Comparison of ENCODE assay signal across 17 cellular contexts in the genomic region with DNA sequence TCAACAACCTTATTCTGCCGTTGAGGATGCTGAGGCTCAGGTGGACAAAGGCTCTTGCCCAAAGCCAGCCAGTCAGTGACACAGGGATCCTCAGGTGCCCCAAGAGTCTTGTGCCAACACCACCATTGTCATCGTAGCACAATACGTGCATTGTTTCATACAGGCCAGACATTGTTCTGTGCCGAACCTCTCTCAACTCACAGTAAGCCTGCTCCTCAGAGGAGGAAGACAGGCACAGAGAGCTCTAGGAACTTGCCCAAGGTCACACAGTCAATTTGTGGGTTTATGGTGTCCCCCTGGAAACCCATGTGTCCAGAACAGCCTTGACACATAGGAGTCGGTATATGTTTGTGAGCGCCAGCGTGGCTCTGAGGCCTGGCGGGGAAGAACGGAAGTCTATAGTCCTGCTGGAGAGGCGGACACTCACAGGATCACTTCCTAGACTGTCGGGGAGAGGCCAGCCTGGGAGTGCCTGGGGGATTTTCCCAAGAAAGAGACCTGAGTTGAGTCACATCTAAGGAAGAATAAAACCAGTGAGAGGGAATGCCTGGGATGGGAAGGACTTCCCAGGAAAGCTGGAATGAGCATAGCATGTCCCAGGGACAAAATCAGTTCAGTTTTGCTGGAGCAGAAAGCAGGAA. TPM values are rescaled to one million over a fixed set of nuclear protein-coding genes. Genes with fewer than 3 reads are reported as not detected.
DNase-seq lines count a peak whose midpoint lies in the region; ATAC-seq and TF ChIP-seq lines count a peak whose summit lies in the region.
"Had no signal": no experiment of that assay in that cellular context is flagged by ENCODE, and none has a peak within 500 bp of the region (broad histone marks: within the 10 kb centered on the region; RNA-seq: fewer than 3 reads in every experiment).

No MANE protein-coding gene starts in this region.

- H3K9me3 Mint-ChIP-seq in T-helper 1 cell treated with Interleukin-12 subunit alpha and Interleukin-12 subunit beta and Interleukin-4 antibody, amounts not matched to agents 30 μg/mL and 1 μg/mL, for 36 hours: peaks cover 4% of the 10 kb centered on the region
- no peaks in the 10 kb centered on the region for H3K9me3 Mint-ChIP-seq in neural crest cell
- H3K9me3 Mint-ChIP-seq: memory B cell had no signal

- H3K4me2 ChIP-seq in Loucy (ENCODE audit: low read depth, low read length, poor library complexity, severe bottlenecking) (peak overlapping the region; percentile 12), mammary epithelial cell (ENCODE audit: insufficient read depth, low read depth, low read length) (no peak overlapping the region)
- H3K4me2 ChIP-seq: SK-N-SH had no signal

- no peak for ATAC-seq in GM21447 (IDR thresholded peaks at IDR 0.05; ENCODE audit: unreplicated experiment)
- no peak for ATAC-seq in gastrocnemius medialis

- H3K9me3 ChIP-seq in Loucy (ENCODE audit: insufficient read depth, low read depth, low read length) (no peaks in the 10 kb centered on the region), mammary epithelial cell (replicated peaks; ENCODE audit: insufficient read depth, low read length) (no peaks in the 10 kb centered on the region), gastrocnemius medialis (no peaks in the 10 kb centered on the region)
- H3K9me3 ChIP-seq: HAP-1, SK-N-SH had no signal

- H3K4me1 ChIP-seq in Loucy (ENCODE audit: insufficient read depth, low read length, poor library complexity, severe bottlenecking): peaks cover 26% of the 10 kb centered on the region
- H3K4me1 ChIP-seq in mammary epithelial cell (ENCODE audit: insufficient read depth, low read length): peaks cover 61% of the 10 kb centered on the region
- no peaks in the 10 kb centered on the region for H3K4me1 ChIP-seq in gastrocnemius medialis

- H3K4me3 Mint-ChIP-seq in T-helper 1 cell treated with Interleukin-12 subunit alpha and Interleukin-12 subunit beta and Interleukin-4 antibody, amounts not matched to agents 30 μg/mL and 1 μg/mL, for 36 hours: no peak overlapping the region
- no peak overlapping the region for H3K4me3 Mint-ChIP-seq in neural crest cell
- H3K4me3 Mint-ChIP-seq: memory B cell had no signal

- H3K9ac ChIP-seq in Loucy (ENCODE audit: low read depth, low read length, poor library complexity, severe bottlenecking) (no peak overlapping the region), mammary epithelial cell (ENCODE audit: insufficient read depth, low read length) (peak overlapping the region; percentile 58)
- H3K9ac ChIP-seq: SK-N-SH had no signal

- 8% methylated on average over 8 of the region's 11 CpGs for WGBS in mammary epithelial cell (ENCODE audit: low coverage, missing lambda C conversion rate)

- in situ Hi-C loops in mammary epithelial cell (cut with MboI; ENCODE audit: low sequenced_read_pairs in 2 of 2): no loop called here
- in situ Hi-C loops in gastrocnemius medialis (cut with MboI; ENCODE audit: low sequenced_read_pairs in 4 of 4): no loop called here

- no peak for TF ChIP-seq CTCF in Loucy (conservative IDR thresholded peaks at IDR 0.05; ENCODE audit: low read length)
- no peak for TF ChIP-seq CTCF in mammary epithelial cell (conservative IDR thresholded peaks at IDR 0.05 in 1 of 2, IDR thresholded peaks at IDR 0.05 in 1 of 2; ENCODE audit: extremely low read depth in 1 of 2, insufficient read depth in 1 of 2, low read depth in 1 of 2, low read length in 2 of 2)
- TF ChIP-seq CTCF in neural crest cell (conservative IDR thresholded peaks at IDR 0.05): no peak
- TF ChIP-seq CTCF in gastrocnemius medialis (IDR thresholded peaks at IDR 0.05 in 4 of 5, conservative IDR thresholded peaks at IDR 0.05 in 1 of 5): no peak

- no peaks in the 10 kb centered on the region for H3K27me3 ChIP-seq in Loucy (ENCODE audit: insufficient read depth, low read length, poor library complexity, severe bottlenecking)
- H3K27me3 ChIP-seq in mammary epithelial cell (ENCODE audit: insufficient read depth, low read length): no peaks in the 10 kb centered on the region
- H3K27me3 ChIP-seq in gastrocnemius medialis: peaks cover 6 to 13% (median 7%) of the 10 kb centered on the region in 3 donors

- H3K79me2 ChIP-seq in Loucy (ENCODE audit: insufficient read depth, low read length) (no peaks in the 10 kb centered on the region), mammary epithelial cell (ENCODE audit: insufficient read depth, low read length) (no peaks in the 10 kb centered on the region)

- H3K4me3 ChIP-seq in Loucy (ENCODE audit: low read length, poor library complexity, severe bottlenecking): no peak overlapping the region
- no peak overlapping the region for H3K4me3 ChIP-seq in mammary epithelial cell (replicated peaks in 1 of 3; ENCODE audit: insufficient read depth in 1 of 3, low read depth in 2 of 3, low read length in 3 of 3)
- H3K4me3 ChIP-seq in gastrocnemius medialis: no peak overlapping the region
- H3K4me3 ChIP-seq: HAP-1 had no signal

- H3K27ac Mint-ChIP-seq in T-helper 1 cell treated with Interleukin-12 subunit alpha and Interleukin-12 subunit beta and Interleukin-4 antibody, amounts not matched to agents 30 μg/mL and 1 μg/mL, for 36 hours: peak overlapping the region; percentile 1
- H3K27ac Mint-ChIP-seq in neural crest cell (ENCODE audit: unreplicated experiment): peak overlapping the region; percentile 89
- H3K27ac Mint-ChIP-seq: memory B cell had no signal

- dilution Hi-C loops in mammary epithelial cell (cut with HindIII; ENCODE audit: low sequenced_read_pairs): no loop called here

- H2AFZ ChIP-seq in Loucy (ENCODE audit: low read length) (no peak overlapping the region), mammary epithelial cell (ENCODE audit: low read depth, low read length) (peak overlapping the region; percentile 23)

- no peaks in the 10 kb centered on the region for H3K9me2 ChIP-seq in Loucy (replicated peaks; ENCODE audit: low read depth, low read length)
- H3K9me2 ChIP-seq: SK-N-SH had no signal

- peak overlapping the region; percentile 86 for H3K27ac ChIP-seq in mammary epithelial cell (ENCODE audit: insufficient read depth, low read depth, low read length)
- no peak overlapping the region for H3K27ac ChIP-seq in gastrocnemius medialis

- H3F3A ChIP-seq in Loucy (ENCODE audit: low read depth): no peaks in the 10 kb centered on the region

- H4K20me1 ChIP-seq in Loucy (ENCODE audit: insufficient read depth, low read length, poor library complexity, severe bottlenecking) (no peaks in the 10 kb centered on the region), mammary epithelial cell (ENCODE audit: insufficient read depth, low read length) (no peaks in the 10 kb centered on the region)

- intact Hi-C loops in mammary epithelial cell (cut with micrococcal nuclease) (loop anchor here (5.0 kb wide), 1 partner anchor 49 kb away; no protein-coding TSS in a partner anchor), gastrocnemius medialis (cut with DNase I; ENCODE audit: low total_unique reads) (no loop called here), posterior cingulate gyrus (cut with DNase I) (no loop called here)

- DNase-seq in T-helper 1 cell: no peak
- peak; percentile 62 for DNase-seq in mammary epithelial cell
- DNase-seq in neural crest cell (ENCODE audit: low read depth, low spot score): no peak
- DNase-seq in gastrocnemius medialis: no peak
- no peak for DNase-seq in posterior cingulate gyrus
- DNase-seq: 8988T, amygdala, Kasumi-1, NCI-H2081 treated with DMSO at 0.1 percent for 48 hours, NCI-H82, SK-N-SH had no signal

- CTCF ChIA-PET in mammary epithelial cell (lab: Charles Lee; ENCODE audit: low non-redundant PET): no interaction called here

- H3K36me3 Mint-ChIP-seq in T-helper 1 cell treated with Interleukin-12 subunit alpha and Interleukin-12 subunit beta and Interleukin-4 antibody, amounts not matched to agents 30 μg/mL and 1 μg/mL, for 36 hours (ENCODE audit: low read depth): no peaks in the 10 kb centered on the region
- H3K36me3 Mint-ChIP-seq in neural crest cell (ENCODE audit: low read depth): no peaks in the 10 kb centered on the region
- H3K36me3 Mint-ChIP-seq: memory B cell had no signal

- H3K27me3 Mint-ChIP-seq in T-helper 1 cell treated with Interleukin-12 subunit alpha and Interleukin-12 subunit beta and Interleukin-4 antibody, amounts not matched to agents 30 μg/mL and 1 μg/mL, for 36 hours (ENCODE audit: low read depth): no peaks in the 10 kb centered on the region
- no peaks in the 10 kb centered on the region for H3K27me3 Mint-ChIP-seq in neural crest cell (ENCODE audit: low read depth)

- H3K36me3 ChIP-seq in Loucy (ENCODE audit: insufficient read depth, low read length) (no peaks in the 10 kb centered on the region), mammary epithelial cell (ENCODE audit: insufficient read depth, low read length) (no peaks in the 10 kb centered on the region), gastrocnemius medialis (no peaks in the 10 kb centered on the region)
- H3K36me3 ChIP-seq: HAP-1 had no signal

- no TSS peak for BruUV-seq in mammary epithelial cell (replicated peaks; lab: Mats Ljungman, UMichigan)

- peaks cover 56% of the 10 kb centered on the region for H3K4me1 Mint-ChIP-seq in T-helper 1 cell treated with Interleukin-12 subunit alpha and Interleukin-12 subunit beta and Interleukin-4 antibody, amounts not matched to agents 30 μg/mL and 1 μg/mL, for 36 hours (ENCODE audit: low read depth)
- peaks cover 13% of the 10 kb centered on the region for H3K4me1 Mint-ChIP-seq in neural crest cell

- TF ChIP-seq POLR2A in gastrocnemius medialis (IDR thresholded peaks at IDR 0.05): no peak

RNA-seq across cellular contexts. Expression of gene LIF, which starts 20.2 kb away (rescaled TPM):
- total RNA-seq in mammary epithelial cell: 10 to 100 TPM; 31.2 to 35.8 TPM
- polyA plus RNA-seq in mammary epithelial cell: 7.8 TPM
- polyA minus RNA-seq in mammary epithelial cell: 12.0 TPM
- total RNA-seq in neural crest cell: 0.57 and 1.1 TPM in 2 replicates
- not detected for total RNA-seq in gastrocnemius medialis

RNA-seq across cellular contexts. Expression of gene OSM, which starts 40.3 kb away (rescaled TPM):
- total RNA-seq in mammary epithelial cell: not detected
- polyA plus RNA-seq in mammary epithelial cell: not detected
- not detected for polyA minus RNA-seq in mammary epithelial cell
- not detected in 2 replicates for total RNA-seq in neural crest cell
- under 1 TPM in 1 of 4 donors, not detected in 3; 0.53 TPM for total RNA-seq in gastrocnemius medialis
- total RNA-seq: osteoblast had no signal
- polyA plus RNA-seq: SK-N-SH had no signal

Comparison
In these comparisons a context has a peak if more than half of its experiments do, and no peak if none do; other contexts are left out.
1. RNA of gene LIF, which starts 20.2 kb away (total RNA-seq): 31.2 to 35.8 TPM in mammary epithelial cell; 0.57 to 1.1 TPM in neural crest cell and not detected in gastrocnemius medialis; every median in the first group is over 10 times any median in the second.